Comparison of ENCODE assay signal across 9 cellular contexts in the genomic region with DNA sequence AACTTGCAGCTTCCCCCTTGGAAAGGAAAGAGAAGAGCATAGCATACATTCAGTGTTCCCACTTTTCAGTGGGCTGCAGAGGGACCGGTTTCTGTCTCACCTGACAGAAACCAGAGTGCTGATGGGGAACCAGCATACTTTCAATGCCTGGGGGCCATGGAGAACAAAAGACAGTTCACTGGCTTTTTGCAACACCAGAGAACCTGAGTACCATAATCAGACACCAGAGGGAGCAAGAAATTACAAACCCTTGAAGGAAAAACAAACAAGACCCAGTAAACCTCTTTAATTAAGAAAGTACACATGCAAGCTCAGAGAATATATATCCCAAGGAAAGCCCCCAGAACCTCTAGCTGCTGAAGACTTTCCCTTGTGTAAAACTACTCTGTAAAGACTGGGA. TPM values are rescaled to one million over a fixed set of nuclear protein-coding genes. Genes with fewer than 3 reads are reported as not detected.
DNase-seq lines count a peak whose midpoint lies in the region; ATAC-seq and TF ChIP-seq lines count a peak whose summit lies in the region.
"Had no signal": no experiment of that assay in that cellular context is flagged by ENCODE, and none has a peak within 500 bp of the region (broad histone marks: within the 10 kb centered on the region; RNA-seq: fewer than 3 reads in every experiment).

No MANE protein-coding gene starts in this region.

- ATAC-seq in left lobe of liver (peak; percentile 73), GM18505 (IDR thresholded peaks at IDR 0.05; ENCODE audit: unreplicated experiment) (no peak), GM18858 (IDR thresholded peaks at IDR 0.05; ENCODE audit: unreplicated experiment) (no peak)

- H3K27ac Mint-ChIP-seq in Calu3 (ENCODE audit: unreplicated experiment), result no peak overlapping the region

- no peaks in the 10 kb centered on the region for H3K27me3 Mint-ChIP-seq in Calu3 (ENCODE audit: unreplicated experiment)

- TF ChIP-seq POLR2A in adrenal gland (IDR thresholded peaks at IDR 0.05) (no peak), GM18505 (IDR thresholded peaks at IDR 0.05; ENCODE audit: borderline replicate concordance, extremely low read depth, insufficient read depth, insufficient read length) (no peak)

- H3K4me1 ChIP-seq in adrenal gland (replicated peaks in 1 of 2), result no peaks in the 10 kb centered on the region

- peak; percentile 4 for DNase-seq in Calu3
- peak; percentile 11 for DNase-seq in LNCaP clone FGC (ENCODE audit: low read depth)
- DNase-seq in adrenal gland, result peak in 1 of 7 donors; percentile 4
- no peak for DNase-seq in left lobe of liver (ENCODE audit: low spot score)
- DNase-seq in hepatic stellate cell (ENCODE audit: low spot score), result no peak
- no peak for DNase-seq in mesenteric fat pad (ENCODE audit: low spot score)
- DNase-seq: activated CD8-positive, alpha-beta memory T cell treated with anti-CD3 and anti-CD28 coated beads, Interleukin-2, amount 50 U/mL, for 4 hours had no signal

- H3K27me3 ChIP-seq in adrenal gland, result no peaks in the 10 kb centered on the region

- CTCF ChIA-PET in Calu3 (lab: Charles Lee), result interaction anchor here (0.7 to 1.9 kb wide), 2 partner anchors 49 to 74 kb away, joined by 4 to 5 read pairs; no protein-coding TSS in a partner anchor

- H3K4me3 ChIP-seq in LNCaP clone FGC (ENCODE audit: low read depth, low read length), result no peak overlapping the region
- no peak overlapping the region for H3K4me3 ChIP-seq in adrenal gland

- no peak overlapping the region for H3K27ac ChIP-seq in adrenal gland

- H3K36me3 ChIP-seq in adrenal gland (replicated peaks in 1 of 2), result no peaks in the 10 kb centered on the region

- BruUV-seq in Calu3 (replicated peaks; lab: Mats Ljungman, UMichigan), result no TSS peak

- intact Hi-C loops in Calu3 (cut with micrococcal nuclease; ENCODE audit: unreplicated experiment), result loop anchor here (5.0 kb wide), 1 partner anchor 483 kb away; no protein-coding TSS in a partner anchor
- intact Hi-C loops in adrenal gland (cut with DNase I), result loop anchor here in 1 of 2 donors (5.0 kb wide), 1 partner anchor 483 kb away; no protein-coding TSS in a partner anchor

- 53 to 70% (median 59%) methylated on average over 1 of the region's 1 CpG for WGBS in adrenal gland, 4 donors

- TF ChIP-seq CTCF in Calu3 (IDR thresholded peaks at IDR 0.05; ENCODE audit: unreplicated experiment) (no peak), LNCaP clone FGC (IDR thresholded peaks at IDR 0.05; ENCODE audit: control insufficient read depth, extremely low read depth, insufficient read depth) (peak; percentile 55), adrenal gland (IDR thresholded peaks at IDR 0.05) (peak; percentile 18 to 47 (median 37))

- no peak overlapping the region for H3K4me3 Mint-ChIP-seq in Calu3 (ENCODE audit: low read depth, unreplicated experiment)

- H3K4me1 Mint-ChIP-seq in Calu3 (ENCODE audit: low read depth, unreplicated experiment), result no peaks in the 10 kb centered on the region

- peaks cover 9% of the 10 kb centered on the region for H3K9me3 Mint-ChIP-seq in Calu3 (ENCODE audit: low read depth, unreplicated experiment)

- peaks cover 0 to 13% (median 10%) of the 10 kb centered on the region in 3 donors for H3K9me3 ChIP-seq in adrenal gland (replicated peaks in 1 of 3)

- H3K36me3 Mint-ChIP-seq in Calu3 (ENCODE audit: insufficient read depth, unreplicated experiment), result no peaks in the 10 kb centered on the region

RNA-seq across cellular contexts. Expression of gene CSMD2, which starts 51.1 kb away (rescaled TPM):
- total RNA-seq in Calu3 (2022) (not detected in 2 replicates), adrenal gland (1 to 10 TPM in 7 of 8 donors, under 1 TPM in 1; 0.88 to 5.1 (median 1.7) TPM), left lobe of liver (0.25 TPM), mesenteric fat pad (1.3 TPM)
- 1 to 10 TPM in 1 of 3 donors, under 1 TPM in 2; 0.35 to 1.4 (median 0.71) TPM for polyA plus RNA-seq in adrenal gland

Comparison
In these comparisons a context has a peak if more than half of its experiments do, and no peak if none do; other contexts are left out.
1. DNase-seq: peak in Calu3 (single experiment) and LNCaP clone FGC (single experiment); none in left lobe of liver (single experiment), hepatic stellate cell (single experiment) and mesenteric fat pad (single experiment).